ENCODE assay signal across 25 cellular contexts in genomic region chr6:2053691-2054090, GRCh38.
DNase-seq lines count a peak whose midpoint lies in the region; ATAC-seq, FAIRE-seq and TF ChIP-seq lines count a peak whose summit lies in the region.
"Had no signal": no experiment of that assay in that cellular context is flagged by ENCODE, and none has a peak within 500 bp of the region (broad histone marks: within the 10 kb centered on the region; RNA-seq: fewer than 3 reads in every experiment).

No MANE protein-coding gene starts in this region.

- H3K9ac ChIP-seq in HepG2 (ENCODE audit: insufficient read depth, low read depth, low read length), result no peak overlapping the region
- H3K9ac ChIP-seq: BLaER1 had no signal

- H3K36me3 Mint-ChIP-seq in progenitor cell of endocrine pancreas (ENCODE audit: insufficient read depth), result peaks cover 4% of the 10 kb centered on the region

- peaks cover 14% of the 10 kb centered on the region; the same call in 1 of the 2 replicates for H4K20me1 ChIP-seq in HepG2 (ENCODE audit: insufficient read depth, low read length)
- H4K20me1 ChIP-seq: BLaER1 had no signal

- H3K79me2 ChIP-seq in HepG2 (ENCODE audit: insufficient read depth, low read length), result peaks cover 35% of the 10 kb centered on the region

- DNase-seq in HepG2 (ENCODE audit: low spot score) (no peak), right lobe of liver (no peak), pancreas (no peak), brain microvascular endothelial cell (no peak), progenitor cell of endocrine pancreas (ENCODE audit: low spot score, unreplicated experiment) (no peak), NCI-H128 (lab: John Stamatoyannopoulos, UW; ENCODE audit: unreplicated experiment) (no peak)
- DNase-seq: 8988T; ACHN; BE2C; C1 segment of cervical spinal cord; Caco-2; Calu3; CD4-positive, alpha-beta memory T cell; CD4-positive, CD25-positive, alpha-beta regulatory T cell; CD8-positive, alpha-beta memory T cell; DMS79 treated with DMSO at 0.1 percent for 48 hours; GDM1 had no signal

- H3K36me3 ChIP-seq in HepG2 (replicated peaks in 1 of 2; ENCODE audit: control insufficient read depth in 1 of 2, insufficient read depth in 2 of 2, low read length in 2 of 2), result peaks cover 0 to 4% of the 10 kb centered on the region in 2 experiments; a peak in 3 of 5 replicates
- H3K36me3 ChIP-seq in right lobe of liver, result no peaks in the 10 kb centered on the region
- no peaks in the 10 kb centered on the region for H3K36me3 ChIP-seq in pancreas
- no peaks in the 10 kb centered on the region for H3K36me3 ChIP-seq in brain microvascular endothelial cell (replicated peaks)
- H3K36me3 ChIP-seq: BE2C, BLaER1 had no signal

- BruUV-seq in HepG2 (replicated peaks; lab: Mats Ljungman, UMichigan), result no TSS peak

- H3K4me2 ChIP-seq in HepG2 (ENCODE audit: low read depth, low read length), result no peak overlapping the region
- H3K4me2 ChIP-seq: BLaER1 had no signal

- CTCF ChIA-PET in HepG2 (lab: Yijun Ruan, JAX; ENCODE audit: low intra/inter-chr PET ratio, low total read pairs), result no interaction called here

- H3K4me1 Mint-ChIP-seq in progenitor cell of endocrine pancreas (ENCODE audit: low read depth), result no peaks in the 10 kb centered on the region
- H3K4me1 Mint-ChIP-seq: CD14-positive monocyte had no signal

- no peak overlapping the region for H3K4me3 ChIP-seq in HepG2 (replicated peaks in 1 of 3; ENCODE audit: insufficient read depth in 1 of 3, low read depth in 2 of 3, low read length in 3 of 3)
- no peak overlapping the region for H3K4me3 ChIP-seq in right lobe of liver
- no peak overlapping the region for H3K4me3 ChIP-seq in pancreas
- H3K4me3 ChIP-seq in brain microvascular endothelial cell (ENCODE audit: low read depth, low read length), result no peak overlapping the region
- H3K4me3 ChIP-seq: BLaER1, GM12878 had no signal

- intact Hi-C loops in HepG2 (cut with micrococcal nuclease; ENCODE audit: unreplicated experiment), result no loop called here
- intact Hi-C loops in right lobe of liver (cut with DNase I), result no loop called here
- intact Hi-C loops in pancreas (cut with DNase I), result no loop called here

- POLR2A ChIA-PET in HepG2 (lab: Yijun Ruan, JAX), result no interaction called here

- H3K27ac Mint-ChIP-seq in progenitor cell of endocrine pancreas, result no peak overlapping the region
- H3K27ac Mint-ChIP-seq: CD14-positive monocyte; CD4-positive, alpha-beta memory T cell; CD8-positive, alpha-beta memory T cell had no signal

- no peaks in the 10 kb centered on the region for H3K27me3 ChIP-seq in HepG2 (ENCODE audit: control insufficient read depth in 1 of 2, insufficient read depth in 2 of 2, low read length in 2 of 2)
- H3K27me3 ChIP-seq in right lobe of liver, result no peaks in the 10 kb centered on the region
- no peaks in the 10 kb centered on the region for H3K27me3 ChIP-seq in pancreas
- no peaks in the 10 kb centered on the region for H3K27me3 ChIP-seq in brain microvascular endothelial cell (replicated peaks)
- H3K27me3 ChIP-seq: BE2C, BLaER1 had no signal

- peak; percentile 25 for FAIRE-seq in G401.6 (lab: Jason Lieb, UNC)
- no peak for FAIRE-seq in HepG2 (lab: Jason Lieb, UNC)
- peak; percentile 65 for FAIRE-seq in pancreas (lab: Jason Lieb, UNC)
- FAIRE-seq: D721Med, GM12878, GM12892, GM18507 had no signal

- TF ChIP-seq POLR2A in HepG2 (IDR thresholded peaks at IDR 0.05; ENCODE audit: insufficient read depth in 1 of 2, low read depth in 2 of 2, low read length in 2 of 2) (no peak), right lobe of liver (IDR thresholded peaks at IDR 0.05) (no peak)

- TF ChIP-seq EP300 in HepG2 (IDR thresholded peaks at IDR 0.05; ENCODE audit: low read depth in 2 of 2, low read length in 2 of 2), result no peak; a peak in 1 of 4 replicates
- TF ChIP-seq EP300 in HepG2 (CRISPR knock-in tag; IDR thresholded peaks at IDR 0.05; ENCODE audit: borderline replicate concordance), result no peak

- TF ChIP-seq CTCF in HepG2 (CRISPR knock-in tag; IDR thresholded peaks at IDR 0.05) (no peak), right lobe of liver (IDR thresholded peaks at IDR 0.05) (no peak), pancreas (IDR thresholded peaks at IDR 0.05) (no peak), brain microvascular endothelial cell (IDR thresholded peaks at IDR 0.05; ENCODE audit: low read depth, low read length, missing control alignments) (no peak), progenitor cell of endocrine pancreas (IDR thresholded peaks at IDR 0.05; ENCODE audit: unreplicated experiment) (no peak)

- H3K27ac ChIP-seq in HepG2 (ENCODE audit: extremely low read length, insufficient read depth, low read length) (no peak overlapping the region), right lobe of liver (peak overlapping the region in 1 of 3 donors; percentile 7), pancreas (no peak overlapping the region), brain microvascular endothelial cell (no peak overlapping the region)
- H3K27ac ChIP-seq: BLaER1 had no signal

- in situ Hi-C loops in HepG2 (cut with HindIII; ENCODE audit: extremely low pct_ligation_motif_present, low pct_unique_long_range_greater_than_20kb) (no loop called here), brain microvascular endothelial cell (cut with HindIII; ENCODE audit: low pct_ligation_motif_present, low sequenced_read_pairs) (no loop called here)

- ATAC-seq in HepG2 (no peak), right lobe of liver (peak in 3 of 4 donors; percentile 49 to 62 (median 60)), pancreas (no peak), HG02970 (IDR thresholded peaks at IDR 0.05; ENCODE audit: low FRiP score, unreplicated experiment) (no peak)
- ATAC-seq: GM12878 had no signal

- peaks cover 22% of the 10 kb centered on the region for H3K4me1 ChIP-seq in HepG2 (ENCODE audit: insufficient read depth, low read length)
- H3K4me1 ChIP-seq in right lobe of liver, result peaks cover 0 to 16% (median 0%) of the 10 kb centered on the region in 4 donors
- H3K4me1 ChIP-seq in pancreas, result peaks cover 0 to 11% (median 10%) of the 10 kb centered on the region in 3 donors
- H3K4me1 ChIP-seq: BE2C, BLaER1, Caco-2 had no signal

- no peak overlapping the region for H2AFZ ChIP-seq in HepG2 (ENCODE audit: low read length)

- no peak overlapping the region for H3K4me3 Mint-ChIP-seq in progenitor cell of endocrine pancreas (ENCODE audit: low read depth)
- H3K4me3 Mint-ChIP-seq: CD14-positive monocyte; CD4-positive, alpha-beta memory T cell; CD4-positive, CD25-positive, alpha-beta regulatory T cell; CD8-positive, alpha-beta memory T cell had no signal

- H3K27me3 Mint-ChIP-seq in progenitor cell of endocrine pancreas, result no peaks in the 10 kb centered on the region
- H3K27me3 Mint-ChIP-seq: CD4-positive, alpha-beta memory T cell; CD4-positive, CD25-positive, alpha-beta regulatory T cell had no signal

- TF ChIP-seq RAD21 in HepG2 (CRISPR knock-in tag; IDR thresholded peaks at IDR 0.05), result no peak

- H3K9me3 Mint-ChIP-seq in progenitor cell of endocrine pancreas (ENCODE audit: low read depth), result peaks cover 11% of the 10 kb centered on the region

- H3K9me3 ChIP-seq in HepG2 (ENCODE audit: low read length) (no peaks in the 10 kb centered on the region), right lobe of liver (no peaks in the 10 kb centered on the region), pancreas (no peaks in the 10 kb centered on the region)
- H3K9me3 ChIP-seq: BE2C, Caco-2 had no signal

TF ChIP-seq in HepG2, 621 proteins besides CTCF, POLR2A, EP300 and RAD21 (continues in another document):
- TF ChIP-seq FOXA3 (CRISPR knock-in tag; IDR thresholded peaks at IDR 0.05) (peak; percentile 58; the same call in 1 of the 2 replicates), ZZZ3 (CRISPR knock-in tag; IDR thresholded peaks at IDR 0.05; ENCODE audit: borderline replicate concordance) (no peak), ARID2 (CRISPR knock-in tag; IDR thresholded peaks at IDR 0.05; ENCODE audit: borderline replicate concordance) (no peak), HMG20B (CRISPR knock-in tag; conservative IDR thresholded peaks at IDR 0.05) (no peak), PPARG (CRISPR knock-in tag; conservative IDR thresholded peaks at IDR 0.05) (0 out of 2 replicates have a peak, but pooled peaks have one; percentile 30), NR2C2 (CRISPR knock-in tag; IDR thresholded peaks at IDR 0.05; ENCODE audit: borderline replicate concordance) (no peak), ARID5B (CRISPR knock-in tag; IDR thresholded peaks at IDR 0.05) (0 out of 2 replicates have a peak, but pooled peaks have one; percentile 22), MIXL1 (CRISPR knock-in tag; IDR thresholded peaks at IDR 0.05) (peak; percentile 72), RXRB (CRISPR knock-in tag; IDR thresholded peaks at IDR 0.05; ENCODE audit: borderline replicate concordance) (0 out of 2 replicates have a peak, but pooled peaks have one; percentile 25), ZNF234 (CRISPR knock-in tag; conservative IDR thresholded peaks at IDR 0.05) (no peak), SOX6 (IDR thresholded peaks at IDR 0.05) (no peak), SOX6 (CRISPR knock-in tag; IDR thresholded peaks at IDR 0.05) (no peak)

Comparison
In these comparisons a context has a peak if more than half of its experiments do, and no peak if none do; other contexts are left out.
1. ATAC-seq: peak in right lobe of liver (3 of 4); none in HepG2 (single experiment), pancreas (0 of 4) and HG02970 (single experiment).